In genomic region chr16:30183236-30183960, GRCh38 we compare ENCODE assay signal across 1 cellular context.
TF ChIP-seq lines count a peak whose summit lies in the region.

Gene CORO1A, plus strand, starts transcription at chr16:30183602. Its CDS starts 1,608 bp downstream, at chr16:30185210.

TF ChIP-seq in HEK293, 187 proteins besides CTCF, POLR2A, EP300 and RAD21 (continued from another document):
- TF ChIP-seq ZBTB26 (tag by site-specific recombination; optimal IDR thresholded peaks at IDR 0.05) = peak; percentile 85
- TF ChIP-seq ZNF560 (tag by site-specific recombination; IDR thresholded peaks at IDR 0.05; ENCODE audit: borderline replicate concordance) = no peak
- TF ChIP-seq BCL11B (tag by site-specific recombination; IDR thresholded peaks at IDR 0.05; ENCODE audit: low read depth) = no peak
- TF ChIP-seq ZNF837 (tag by site-specific recombination; IDR thresholded peaks at IDR 0.05) = no peak
- TF ChIP-seq ZNF114 (tag by site-specific recombination; IDR thresholded peaks at IDR 0.05) = no peak
- peak; percentile 98 for TF ChIP-seq ZNF335 (tag by site-specific recombination; conservative IDR thresholded peaks at IDR 0.05)
- TF ChIP-seq ZFP41 (tag by site-specific recombination; IDR thresholded peaks at IDR 0.05; ENCODE audit: borderline replicate concordance) = no peak
- peak; percentile 90 for TF ChIP-seq SP3 (tag by site-specific recombination; IDR thresholded peaks at IDR 0.05)
- TF ChIP-seq EGR2 (tag by site-specific recombination; IDR thresholded peaks at IDR 0.05; ENCODE audit: low read depth) = peak; percentile 85
- no peak for TF ChIP-seq ZNF549 (tag by site-specific recombination; IDR thresholded peaks at IDR 0.05)
- no peak for TF ChIP-seq ZNF544 (tag by site-specific recombination; IDR thresholded peaks at IDR 0.05)
- no peak for TF ChIP-seq ZNF514 (tag by site-specific recombination; IDR thresholded peaks at IDR 0.05)
- TF ChIP-seq ZNF274 (IDR thresholded peaks at IDR 0.05; ENCODE audit: low read length) = no peak
- no peak for TF ChIP-seq ZNF274 (tag by site-specific recombination; IDR thresholded peaks at IDR 0.05; ENCODE audit: borderline replicate concordance)
- peak; percentile 52; the same call in 1 of the 2 replicates for TF ChIP-seq KLF10 (tag by site-specific recombination; IDR thresholded peaks at IDR 0.05)
- no peak for TF ChIP-seq ZNF366 (tag by site-specific recombination; conservative IDR thresholded peaks at IDR 0.05)
- TF ChIP-seq ZNF561 (tag by site-specific recombination; IDR thresholded peaks at IDR 0.05; ENCODE audit: borderline replicate concordance) = peak; percentile 81; the same call in 1 of the 2 replicates
- TF ChIP-seq ZNF830 (tag by site-specific recombination; IDR thresholded peaks at IDR 0.05; ENCODE audit: low read depth) = no peak
- peak; percentile 90 for TF ChIP-seq ZXDB (tag by site-specific recombination; IDR thresholded peaks at IDR 0.05)
- 0 out of 2 replicates have a peak, but pooled peaks have one; percentile 16 for TF ChIP-seq ZNF677 (tag by site-specific recombination; IDR thresholded peaks at IDR 0.05)
- TF ChIP-seq KLF8 (tag by site-specific recombination; IDR thresholded peaks at IDR 0.05) = peak; percentile 70; the same call in 1 of the 2 replicates
- TF ChIP-seq SP2 (tag by site-specific recombination; IDR thresholded peaks at IDR 0.05) = peak; percentile 85
- TF ChIP-seq ZNF747 (tag by site-specific recombination; IDR thresholded peaks at IDR 0.05) = no peak
- no peak for TF ChIP-seq ZNF175 (tag by site-specific recombination; IDR thresholded peaks at IDR 0.05)
- TF ChIP-seq GLIS1 (tag by site-specific recombination; IDR thresholded peaks at IDR 0.05) = peak; percentile 92
- TF ChIP-seq SP7 (tag by site-specific recombination; IDR thresholded peaks at IDR 0.05) = 0 out of 2 replicates have a peak, but pooled peaks have one; percentile 14
- TF ChIP-seq ZBTB6 (tag by site-specific recombination; IDR thresholded peaks at IDR 0.05) = no peak
- peak; percentile 96 for TF ChIP-seq ZBTB20 (tag by site-specific recombination; IDR thresholded peaks at IDR 0.05)
- TF ChIP-seq ZBTB10 (tag by site-specific recombination; IDR thresholded peaks at IDR 0.05) = no peak
- no peak for TF ChIP-seq ZNF354C (tag by site-specific recombination; IDR thresholded peaks at IDR 0.05; ENCODE audit: borderline replicate concordance, low read depth)
- peak; percentile 74 for TF ChIP-seq GLIS2 (tag by site-specific recombination; IDR thresholded peaks at IDR 0.05)
- TF ChIP-seq IKZF3 (tag by site-specific recombination; IDR thresholded peaks at IDR 0.05) = peak; percentile 57
- peak; percentile 54; the same call in 1 of the 2 replicates for TF ChIP-seq ZNF660 (tag by site-specific recombination; IDR thresholded peaks at IDR 0.05)
- TF ChIP-seq ZFP69B (tag by site-specific recombination; IDR thresholded peaks at IDR 0.05) = no peak
- TF ChIP-seq ZBTB8A (tag by site-specific recombination; IDR thresholded peaks at IDR 0.05) = peak; percentile 79
- no peak for TF ChIP-seq ZNF341 (tag by site-specific recombination; IDR thresholded peaks at IDR 0.05; ENCODE audit: low read depth)
- no peak for TF ChIP-seq ZNF404 (tag by site-specific recombination; IDR thresholded peaks at IDR 0.05)
- no peak for TF ChIP-seq ZNF24 (tag by site-specific recombination; IDR thresholded peaks at IDR 0.05)
- TF ChIP-seq ZNF513 (tag by site-specific recombination; IDR thresholded peaks at IDR 0.05) = peak; percentile 91
- 0 out of 2 replicates have a peak, but pooled peaks have one; percentile 10 for TF ChIP-seq ZNF629 (tag by site-specific recombination; IDR thresholded peaks at IDR 0.05)
- TF ChIP-seq KLF16 (tag by site-specific recombination; IDR thresholded peaks at IDR 0.05) = peak; percentile 59; the same call in 1 of the 2 replicates
- peak; percentile 90 for TF ChIP-seq ZFHX2 (tag by site-specific recombination; conservative IDR thresholded peaks at IDR 0.05)
- 0 out of 2 replicates have a peak, but pooled peaks have one; percentile 7 for TF ChIP-seq OSR2 (tag by site-specific recombination; IDR thresholded peaks at IDR 0.05)
- TF ChIP-seq ZIC2 (tag by site-specific recombination; IDR thresholded peaks at IDR 0.05) = peak; percentile 22; the same call in 1 of the 2 replicates
- TF ChIP-seq ZNF670 (tag by site-specific recombination; IDR thresholded peaks at IDR 0.05; ENCODE audit: low read depth) = no peak
- no peak for TF ChIP-seq ZNF473 (tag by site-specific recombination; IDR thresholded peaks at IDR 0.05)
- TF ChIP-seq ZNF623 (tag by site-specific recombination; IDR thresholded peaks at IDR 0.05) = no peak
- no peak for TF ChIP-seq ZNF645 (tag by site-specific recombination; IDR thresholded peaks at IDR 0.05)
- TF ChIP-seq ZNF19 (tag by site-specific recombination; IDR thresholded peaks at IDR 0.05; ENCODE audit: low read depth) = no peak
- TF ChIP-seq KLF1 (tag by site-specific recombination; IDR thresholded peaks at IDR 0.05) = peak; percentile 69; the same call in 1 of the 2 replicates
- peak; percentile 86 for TF ChIP-seq ZBTB48 (tag by site-specific recombination; IDR thresholded peaks at IDR 0.05)
- peak; percentile 80 for TF ChIP-seq PATZ1 (tag by site-specific recombination; IDR thresholded peaks at IDR 0.05)
- no peak for TF ChIP-seq GLI2 (tag by site-specific recombination; IDR thresholded peaks at IDR 0.05; ENCODE audit: borderline replicate concordance, low read depth)
- TF ChIP-seq KLF9 (tag by site-specific recombination; IDR thresholded peaks at IDR 0.05; ENCODE audit: low read depth) = peak; percentile 63
- no peak for TF ChIP-seq ZNF433 (tag by site-specific recombination; IDR thresholded peaks at IDR 0.05; ENCODE audit: low read depth)
TF ChIP-seq in HEK293: peak in this region for 29.
